In genomic region chr2:200367155-200367554, GRCh38 we compare ENCODE assay signal across 13 cellular contexts.
DNase-seq lines count a peak whose midpoint lies in the region; ATAC-seq, FAIRE-seq and TF ChIP-seq lines count a peak whose summit lies in the region.
"Had no signal": no experiment of that assay in that cellular context is flagged by ENCODE, and none has a peak within 500 bp of the region (broad histone marks: within the 10 kb centered on the region; RNA-seq: fewer than 3 reads in every experiment).

No MANE protein-coding gene starts in this region.

- no peak overlapping the region for H3K9ac ChIP-seq in parathyroid adenoma

- TF ChIP-seq CTCF in fibroblast of villous mesenchyme (IDR thresholded peaks at IDR 0.05; ENCODE audit: insufficient read depth, low read depth, low read length): no peak
- TF ChIP-seq CTCF in parathyroid adenoma (IDR thresholded peaks at IDR 0.05): no peak

- H3K4me1 ChIP-seq in parathyroid adenoma: peaks cover 38% of the 10 kb centered on the region

- H3K27me3 ChIP-seq in parathyroid adenoma (ENCODE audit: control insufficient read depth, insufficient read depth, low read length): no peaks in the 10 kb centered on the region
- H3K27me3 ChIP-seq: cardiac muscle cell, hepatocyte, transverse colon had no signal

- peak; percentile 60 for FAIRE-seq in GM19239 (lab: Jason Lieb, UNC)
- FAIRE-seq in urothelium cell line (lab: Jason Lieb, UNC): no peak

- H3K4me3 ChIP-seq in fibroblast of villous mesenchyme (ENCODE audit: low read depth, low read length): no peak overlapping the region
- H3K4me3 ChIP-seq in parathyroid adenoma (ENCODE audit: low read depth, low read length): peak overlapping the region; percentile 7
- H3K4me3 ChIP-seq: cardiac muscle cell, hepatocyte, transverse colon had no signal

- peak overlapping the region; percentile 6 for H3K27ac ChIP-seq in parathyroid adenoma
- H3K27ac ChIP-seq: cardiac muscle cell, hepatocyte, transverse colon had no signal

- peak overlapping the region; percentile 43 for H3K4me2 ChIP-seq in parathyroid adenoma (ENCODE audit: low read length)
- H3K4me2 ChIP-seq: hepatocyte had no signal

- in situ Hi-C loops in SK-MEL-5 (cut with HindIII; ENCODE audit: low pct_unique_long_range_greater_than_20kb, low sequenced_read_pairs): no loop called here

- H2AFZ ChIP-seq in parathyroid adenoma: no peak overlapping the region
- H2AFZ ChIP-seq: hepatocyte had no signal

- no peak for ATAC-seq in HG03175 (IDR thresholded peaks at IDR 0.05; ENCODE audit: unreplicated experiment)

- H3K9me3 ChIP-seq in parathyroid adenoma (ENCODE audit: control insufficient read depth, low read length): no peaks in the 10 kb centered on the region
- H3K9me3 ChIP-seq: transverse colon had no signal

- DNase-seq in GM19239 (ENCODE audit: insufficient read length, low spot score): no peak
- DNase-seq in SK-MEL-5 (ENCODE audit: low read depth, low spot score): peak; percentile 31
- peak; percentile 77 for DNase-seq in fibroblast of villous mesenchyme (ENCODE audit: low read depth)
- no peak for DNase-seq in stimulated activated CD4-positive, alpha-beta T cell treated with anti-CD3 and anti-CD28 coated beads, Interleukin-4, amount 100 ng/mL, for 1 hour
- DNase-seq in NCI-H1048 (lab: John Stamatoyannopoulos, UW): no peak
- DNase-seq in urothelium cell line (ENCODE audit: low spot score): no peak
- DNase-seq: DMS153, NCI-H2029 treated with DMSO at 0.1 percent for 48 hours, transverse colon had no signal

- H3K79me2 ChIP-seq in parathyroid adenoma: peaks cover 13% of the 10 kb centered on the region

- no peaks in the 10 kb centered on the region for H3K36me3 ChIP-seq in parathyroid adenoma (ENCODE audit: control insufficient read depth, insufficient read depth, low read length)
- H3K36me3 ChIP-seq: cardiac muscle cell, transverse colon had no signal

Comparison
In these comparisons a context has a peak if more than half of its experiments do, and no peak if none do; other contexts are left out.
1. DNase-seq: peak in SK-MEL-5 (single experiment) and fibroblast of villous mesenchyme (single experiment); none in GM19239 (single experiment), stimulated activated CD4-positive, alpha-beta T cell treated with anti-CD3 and anti-CD28 coated beads, Interleukin-4, amount 100 ng/mL, for 1 hour (single experiment), NCI-H1048 (single experiment) and urothelium cell line (single experiment).